Comparison of ENCODE assay signal across 8 cellular contexts in the genomic region with DNA sequence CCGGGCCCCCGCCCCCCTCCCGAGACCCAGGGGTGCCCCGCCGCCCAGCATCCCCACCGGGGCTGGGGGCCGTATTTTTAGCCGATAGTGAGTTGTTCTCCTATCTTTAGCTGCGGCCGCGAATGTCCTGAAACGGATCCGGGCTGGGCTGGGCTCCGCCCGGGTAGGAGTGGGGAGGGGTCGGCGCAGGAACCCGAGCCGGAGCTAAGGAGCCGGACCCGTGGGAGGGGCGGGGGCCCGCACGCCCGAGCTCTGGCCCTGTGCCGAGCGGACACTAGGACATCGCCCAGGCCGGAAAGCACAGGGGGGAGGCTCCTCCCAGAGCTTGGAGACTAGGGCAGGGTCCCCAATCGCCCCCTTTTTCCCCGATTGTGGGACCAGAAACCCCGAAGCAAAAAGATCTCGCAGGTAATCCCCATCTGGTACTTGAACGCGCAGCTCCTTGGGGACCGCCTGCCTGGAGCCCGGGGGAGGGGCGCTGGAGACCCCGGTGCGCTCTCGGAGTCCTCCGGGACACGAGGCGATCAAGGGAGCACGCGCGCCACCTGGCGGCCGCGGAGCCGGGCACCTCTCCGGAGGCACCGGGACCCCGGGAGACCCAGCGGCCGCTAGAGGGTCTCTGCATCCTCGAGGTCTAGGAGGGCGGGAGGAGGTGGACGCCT. TPM values are rescaled to one million over a fixed set of nuclear protein-coding genes. Genes with fewer than 3 reads are reported as not detected.
DNase-seq lines count a peak whose midpoint lies in the region; ATAC-seq and TF ChIP-seq lines count a peak whose summit lies in the region.

No MANE protein-coding gene starts in this region.

- H3K9ac ChIP-seq in HCT116 (ENCODE audit: low read length) = peak overlapping the region; percentile 77

- RAD21 ChIA-PET in HCT116 (lab: Charles Lee; ENCODE audit: low non-redundant PET in 1 of 2, low total read pairs in 2 of 2, uncharacterized antibody in 2 of 2, unreplicated experiment in 2 of 2) = interaction anchor here (0.7 to 3.4 kb wide), 4 partner anchors 14 to 40 kb away, joined by 3 to 27 read pairs (median 8); no protein-coding TSS in a partner anchor

- peak overlapping the region; percentile 75 for H3K4me3 ChIP-seq in CD8-positive, alpha-beta memory T cell (ENCODE audit: low read length)
- peak overlapping the region; percentile 84 to 85 for H3K4me3 ChIP-seq in HCT116 (replicated peaks in 1 of 2; ENCODE audit: low read depth in 1 of 2, low read length in 2 of 2)

- no peaks in the 10 kb centered on the region for H4K20me1 ChIP-seq in HCT116 (ENCODE audit: insufficient read depth)

- DNase-seq in CD8-positive, alpha-beta memory T cell = peak; percentile 68 to 84 (median 77)
- peak; percentile 48 for DNase-seq in HCT116 (ENCODE audit: low read depth, low spot score)
- DNase-seq in NCI-H2196 treated with DMSO at 0.1 percent for 48 hours (lab: John Stamatoyannopoulos, UW; ENCODE audit: unreplicated experiment) = peak; percentile 46
- peak in 55 of 61 donors; percentile 24 to 83 (median 66) for DNase-seq in caudate nucleus (lab: John Stamatoyannopoulos, UW)
- peak; percentile 93 for DNase-seq in islet precursor cell
- peak; percentile 62 to 80 for DNase-seq in stimulated activated CD4-positive, alpha-beta T cell treated with anti-CD3 and anti-CD28 coated beads, Interleukin-15, amount 100 ng/mL, for 1 hour (ENCODE audit: low read depth in 1 of 2, low spot score in 1 of 2)

- peaks cover 1 to 4% of the 10 kb centered on the region in 2 donors for H3K27me3 Mint-ChIP-seq in CD8-positive, alpha-beta memory T cell

- peak overlapping the region; percentile 84 for H3K4me2 ChIP-seq in HCT116 (ENCODE audit: low read length)

- H3K9me2 ChIP-seq in HCT116 (ENCODE audit: insufficient read depth) = no peaks in the 10 kb centered on the region

- H3K36me3 ChIP-seq in CD8-positive, alpha-beta memory T cell (ENCODE audit: insufficient read depth, low read length) = no peaks in the 10 kb centered on the region
- H3K36me3 ChIP-seq in HCT116 (ENCODE audit: control insufficient read depth in 1 of 2, insufficient read depth in 2 of 2, low read length in 2 of 2) = peaks cover under 1 to 3% of the 10 kb centered on the region in 2 experiments; a peak in 1 of 4 replicates

- no peak overlapping the region for H2AFZ ChIP-seq in HCT116 (ENCODE audit: low read depth, low read length, poor library complexity, severe bottlenecking)

- peaks cover 3 to 10% (median 10%) of the 10 kb centered on the region in 3 donors for H3K4me1 Mint-ChIP-seq in CD8-positive, alpha-beta memory T cell

- no TSS peak for BruUV-seq in HCT116 (replicated peaks; lab: Mats Ljungman, UMichigan)

- peak; percentile 81 for TF ChIP-seq RAD21 in HCT116 (IDR thresholded peaks at IDR 0.05; ENCODE audit: low read depth)

- no peak overlapping the region for H3K27ac Mint-ChIP-seq in CD8-positive, alpha-beta memory T cell

- intact Hi-C loops in HCT116 (cut with micrococcal nuclease) = loop anchor here (1.0 kb wide), 1 partner anchor 40 kb away; no protein-coding TSS in a partner anchor

- no peak for TF ChIP-seq POLR2A in HCT116 (IDR thresholded peaks at IDR 0.05; ENCODE audit: borderline replicate concordance, extremely low read depth, insufficient read depth, insufficient read length)

- ATAC-seq in HCT116 (peak; percentile 60), HG03025 (IDR thresholded peaks at IDR 0.05; ENCODE audit: low FRiP score, unreplicated experiment) (no peak)
- peak; percentile 72 to 74 for ATAC-seq in activated CD4-positive, CD25-positive, alpha-beta regulatory T cell treated with anti-CD3 and anti-CD28 coated beads, Interleukin-2, amount 50 U/mL, for 24 hours

- CTCF ChIA-PET in CD8-positive, alpha-beta memory T cell (lab: Charles Lee) = interaction anchor here (0.7 to 9.2 kb wide), 34 partner anchors 8 to 445 kb away, joined by 3 to 161 read pairs (median 4); a partner anchor contains a TSS
- CTCF ChIA-PET in HCT116 (lab: Charles Lee) = interaction anchor here (0.9 to 5.4 kb wide), 8 partner anchors 10 to 471 kb away, joined by 3 to 127 read pairs (median 6); a partner anchor contains a TSS

- H3K36me3 Mint-ChIP-seq in CD8-positive, alpha-beta memory T cell = no peaks in the 10 kb centered on the region

- peak overlapping the region; percentile 74 to 88 (median 77) for H3K4me3 Mint-ChIP-seq in CD8-positive, alpha-beta memory T cell

- no peak overlapping the region for H3K27ac ChIP-seq in CD8-positive, alpha-beta memory T cell (ENCODE audit: low read depth, low read length)
- peak overlapping the region; percentile 83 for H3K27ac ChIP-seq in HCT116 (ENCODE audit: low read depth, low read length)
- peak overlapping the region; percentile 94 for H3K27ac ChIP-seq in caudate nucleus (ENCODE audit: low read depth, low read length)

- H3K4me1 ChIP-seq in CD8-positive, alpha-beta memory T cell (ENCODE audit: insufficient read depth, low read length) = peaks cover 12% of the 10 kb centered on the region
- H3K4me1 ChIP-seq in HCT116 (ENCODE audit: control insufficient read depth in 1 of 2, insufficient read depth in 2 of 2, low read length in 2 of 2) = peaks cover 31 to 61% of the 10 kb centered on the region in 2 experiments

- peaks cover 53% of the 10 kb centered on the region for H3K79me2 ChIP-seq in HCT116 (ENCODE audit: insufficient read depth, low read length)

- peak; percentile 94 to 98 (median 95) for TF ChIP-seq CTCF in HCT116 (IDR thresholded peaks at IDR 0.05 in 2 of 3, conservative IDR thresholded peaks at IDR 0.05 in 1 of 3; ENCODE audit: borderline replicate concordance in 1 of 3, insufficient read depth in 1 of 3, low read depth in 2 of 3, low read length in 2 of 3)

- no peaks in the 10 kb centered on the region for H3K9me3 Mint-ChIP-seq in CD8-positive, alpha-beta memory T cell

- POLR2A ChIA-PET in CD8-positive, alpha-beta memory T cell (lab: Charles Lee) = interaction anchor here (0.7 to 1.9 kb wide), 5 partner anchors 14 to 180 kb away, joined by 3 to 7 read pairs (median 4); a partner anchor contains a TSS
- POLR2A ChIA-PET in HCT116 (lab: Charles Lee) = interaction anchor here (1.0 to 3.2 kb wide), 6 partner anchors 18 to 193 kb away, joined by 4 to 20 read pairs (median 6); a partner anchor contains a TSS

- no peaks in the 10 kb centered on the region for H3K9me3 ChIP-seq in CD8-positive, alpha-beta memory T cell (ENCODE audit: low read length)
- no peaks in the 10 kb centered on the region for H3K9me3 ChIP-seq in HCT116 (ENCODE audit: control insufficient read depth in 1 of 2, insufficient read depth in 1 of 2, low read depth in 1 of 2, low read length in 2 of 2)

- H3K27me3 ChIP-seq in CD8-positive, alpha-beta memory T cell (ENCODE audit: insufficient read depth, low read length, poor library complexity, severe bottlenecking) = no peaks in the 10 kb centered on the region
- H3K27me3 ChIP-seq in HCT116 (ENCODE audit: insufficient read depth, low read length) = no peaks in the 10 kb centered on the region

TF ChIP-seq in HCT116, 20 proteins besides CTCF, POLR2A, EP300 and RAD21:
- TF ChIP-seq POLR2AphosphoS5 (IDR thresholded peaks at IDR 0.05; ENCODE audit: low read depth, low read length) (peak; percentile 16; the same call in 1 of the 2 replicates), SIN3A (IDR thresholded peaks at IDR 0.05; ENCODE audit: low read depth) (0 out of 2 replicates have a peak, but pooled peaks have one; percentile 40), SP1 (IDR thresholded peaks at IDR 0.05; ENCODE audit: low read depth) (no peak), YY1 (IDR thresholded peaks at IDR 0.05; ENCODE audit: extremely low read depth, insufficient replicate concordance, low read depth, low read length) (peak; percentile 20)
- TF ChIP-seq, protein P1, sequence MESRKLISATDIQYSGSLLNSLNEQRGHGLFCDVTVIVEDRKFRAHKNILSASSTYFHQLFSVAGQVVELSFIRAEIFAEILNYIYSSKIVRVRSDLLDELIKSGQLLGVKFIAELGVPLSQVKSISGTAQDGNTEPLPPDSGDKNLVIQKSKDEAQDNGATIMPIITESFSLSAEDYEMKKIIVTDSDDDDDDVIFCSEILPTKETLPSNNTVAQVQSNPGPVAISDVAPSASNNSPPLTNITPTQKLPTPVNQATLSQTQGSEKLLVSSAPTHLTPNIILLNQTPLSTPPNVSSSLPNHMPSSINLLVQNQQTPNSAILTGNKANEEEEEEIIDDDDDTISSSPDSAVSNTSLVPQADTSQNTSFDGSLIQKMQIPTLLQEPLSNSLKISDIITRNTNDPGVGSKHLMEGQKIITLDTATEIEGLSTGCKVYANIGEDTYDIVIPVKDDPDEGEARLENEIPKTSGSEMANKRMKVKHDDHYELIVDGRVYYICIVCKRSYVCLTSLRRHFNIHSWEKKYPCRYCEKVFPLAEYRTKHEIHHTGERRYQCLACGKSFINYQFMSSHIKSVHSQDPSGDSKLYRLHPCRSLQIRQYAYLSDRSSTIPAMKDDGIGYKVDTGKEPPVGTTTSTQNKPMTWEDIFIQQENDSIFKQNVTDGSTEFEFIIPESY (IDR thresholded peaks at IDR 0.05; ENCODE audit: extremely low read depth, insufficient replicate concordance, low read length) = no peak
- TF ChIP-seq, protein P2, sequence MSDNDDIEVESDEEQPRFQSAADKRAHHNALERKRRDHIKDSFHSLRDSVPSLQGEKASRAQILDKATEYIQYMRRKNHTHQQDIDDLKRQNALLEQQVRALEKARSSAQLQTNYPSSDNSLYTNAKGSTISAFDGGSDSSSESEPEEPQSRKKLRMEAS (IDR thresholded peaks at IDR 0.05) = peak; percentile 88

RNA-seq across cellular contexts. Expression of a gene that starts 0.7 kb away (rescaled TPM):
- total RNA-seq in CD8-positive, alpha-beta memory T cell = 1 to 10 TPM in 1 of 2 experiments, under 1 TPM in 1; 0.62 to 1.0 TPM
- not detected for polyA plus RNA-seq in CD8-positive, alpha-beta memory T cell
- 15.4 TPM for total RNA-seq in HCT116 (2021; ENCODE audit: unreplicated experiment)
- polyA plus RNA-seq in HCT116 (2012) = 17.2 and 20.4 TPM in 2 replicates

RNA-seq across cellular contexts. Expression of a gene that starts 18.3 kb away (rescaled TPM):
- 10 to 100 TPM; 65.8 to 71.9 TPM for total RNA-seq in CD8-positive, alpha-beta memory T cell
- polyA plus RNA-seq in CD8-positive, alpha-beta memory T cell = 61.5 TPM
- total RNA-seq in HCT116 (2021; ENCODE audit: unreplicated experiment) = 72.0 TPM
- 57.3 and 62.2 TPM in 2 replicates for polyA plus RNA-seq in HCT116 (2012)

RNA-seq across cellular contexts. Expression of a gene that starts 39.2 kb away (rescaled TPM):
- total RNA-seq in CD8-positive, alpha-beta memory T cell = 1 to 10 TPM in 1 of 2 experiments, under 1 TPM in 1; 0.91 to 1.2 TPM
- 0.59 TPM for polyA plus RNA-seq in CD8-positive, alpha-beta memory T cell
- 2.4 TPM for total RNA-seq in HCT116 (2021; ENCODE audit: unreplicated experiment)
- polyA plus RNA-seq in HCT116 (2012) = 1.5 and 1.6 TPM in 2 replicates

RNA-seq across cellular contexts. Expression of a gene that starts 53.6 kb away (rescaled TPM):
- total RNA-seq in CD8-positive, alpha-beta memory T cell = 10 to 100 TPM; 75.6 to 78.8 TPM
- 11.0 TPM for polyA plus RNA-seq in CD8-positive, alpha-beta memory T cell
- 20.0 TPM for total RNA-seq in HCT116 (2021; ENCODE audit: unreplicated experiment)
- 14.1 and 17.3 TPM in 2 replicates for polyA plus RNA-seq in HCT116 (2012)
